In genomic region chr10:90872648-90873020, GRCh38 we compare ENCODE assay signal across 8 cellular contexts. TPM values are rescaled to one million over a fixed set of nuclear protein-coding genes. Genes with fewer than 3 reads are reported as not detected.
DNase-seq lines count a peak whose midpoint lies in the region; ATAC-seq and TF ChIP-seq lines count a peak whose summit lies in the region.
"Had no signal": no experiment of that assay in that cellular context is flagged by ENCODE, and none has a peak within 500 bp of the region (broad histone marks: within the 10 kb centered on the region; RNA-seq: fewer than 3 reads in every experiment).

No MANE protein-coding gene starts in this region.

- H3K79me1 ChIP-seq in H9 (ENCODE audit: insufficient read depth, low read depth, low read length, poor library complexity, severe bottlenecking) = peaks cover 3% of the 10 kb centered on the region

- H3K36me3 Mint-ChIP-seq in H9 (ENCODE audit: insufficient read depth in 1 of 3, low read depth in 3 of 3) = peaks cover 12 to 31% (median 28%) of the 10 kb centered on the region in 3 experiments
- peaks cover 14% of the 10 kb centered on the region for H3K36me3 Mint-ChIP-seq in T-helper 17 cell (ENCODE audit: low read depth)
- peaks cover 18% of the 10 kb centered on the region for H3K36me3 Mint-ChIP-seq in stimulated activated memory B cell treated with anti-CD40 and anti-IgM and Interleukin-4, amounts not matched to agents 10 μg/mL and 1 μg/mL and 100 μg/mL, for 72 hours

- WGBS in H9 (ENCODE audit: extremely low coverage, insufficient read length, low lambda C conversion rate) = no CpG with 5 or more reads among the region's 8 CpGs
- 23 to 27% methylated on average over 8 of the region's 8 CpGs for WGBS in gastroesophageal sphincter (ENCODE audit: low coverage in 1 of 2), 2 donors

- H3K4ac ChIP-seq in H9 (ENCODE audit: low read depth, low read length) = no peak overlapping the region

- H3K4me3 Mint-ChIP-seq in H9 (peak overlapping the region; percentile 91 to 97), T-helper 17 cell (peak overlapping the region; percentile 96)
- peak overlapping the region; percentile 97 for H3K4me3 Mint-ChIP-seq in stimulated activated memory B cell treated with anti-CD40 and anti-IgM and Interleukin-4, amounts not matched to agents 10 μg/mL and 1 μg/mL and 100 μg/mL, for 72 hours

- H3K79me2 ChIP-seq in H9 (ENCODE audit: insufficient read depth, low read length) = peaks cover 8% of the 10 kb centered on the region; the same call in 1 of the 2 replicates

- H2BK5ac ChIP-seq in H9 (ENCODE audit: insufficient read length, low read length) = no peak overlapping the region

- peak overlapping the region; percentile 67 for H3K56ac ChIP-seq in H9 (ENCODE audit: insufficient read length, low read depth, low read length)

- H3K9me3 ChIP-seq in H9 (ENCODE audit: control insufficient read depth, low read depth, low read length) (no peaks in the 10 kb centered on the region), T-helper 17 cell (ENCODE audit: control insufficient read depth, low read length, poor library complexity, severe bottlenecking) (no peaks in the 10 kb centered on the region), gastroesophageal sphincter (no peaks in the 10 kb centered on the region)

- H3T11ph ChIP-seq in H9 (ENCODE audit: low read length) = no peak overlapping the region

- H4K20me1 ChIP-seq in H9 (ENCODE audit: control insufficient read depth, insufficient read depth, insufficient read length) = no peaks in the 10 kb centered on the region

- H4K91ac ChIP-seq in H9 (ENCODE audit: insufficient read length, low read depth, low read length) = no peak overlapping the region

- H2AK5ac ChIP-seq in H9 (ENCODE audit: insufficient read length, low read length) = no peak overlapping the region

- H3K23me2 ChIP-seq in H9 (ENCODE audit: insufficient read length, low read depth, low read length, poor library complexity, severe bottlenecking) = peaks cover 7% of the 10 kb centered on the region

- H3K4me1 ChIP-seq in H9 (ENCODE audit: insufficient read depth, low read length) (peaks cover 2% of the 10 kb centered on the region; the same call in 1 of the 2 replicates), gastroesophageal sphincter (peaks cover 0 to 35% (median 6%) of the 10 kb centered on the region in 3 donors)

- TF ChIP-seq CTCF in H9 (conservative IDR thresholded peaks at IDR 0.05) (no peak), gastroesophageal sphincter (IDR thresholded peaks at IDR 0.05) (no peak)

- peak overlapping the region in 2 of 3 experiments; percentile 98; a peak in 3 of 7 replicates for H3K27ac Mint-ChIP-seq in H9
- H3K27ac Mint-ChIP-seq in T-helper 17 cell = peak overlapping the region; percentile 99
- H3K27ac Mint-ChIP-seq in stimulated activated memory B cell treated with anti-CD40 and anti-IgM and Interleukin-4, amounts not matched to agents 10 μg/mL and 1 μg/mL and 100 μg/mL, for 72 hours = peak overlapping the region; percentile 91

- H3K14ac ChIP-seq in H9 (ENCODE audit: insufficient read depth, low read length) = 0 out of 2 replicates have a peak overlapping the region, but pooled peaks have one; percentile 92

- H2BK12ac ChIP-seq in H9 (ENCODE audit: insufficient read length, low read depth, low read length) = no peak overlapping the region

- H4K5ac ChIP-seq in H9 (ENCODE audit: insufficient read length, low read depth, low read length) = no peak overlapping the region

- H3K27me3 Mint-ChIP-seq in H9 (ENCODE audit: low read depth) (peaks cover 12% of the 10 kb centered on the region), T-helper 17 cell (peaks cover 16% of the 10 kb centered on the region)
- H3K27me3 Mint-ChIP-seq in stimulated activated memory B cell treated with anti-CD40 and anti-IgM and Interleukin-4, amounts not matched to agents 10 μg/mL and 1 μg/mL and 100 μg/mL, for 72 hours = peaks cover 9% of the 10 kb centered on the region

- H3K27ac ChIP-seq in H9 (ENCODE audit: insufficient read length, low read depth, low read length) (no peak overlapping the region), gastroesophageal sphincter (no peak overlapping the region)

- TF ChIP-seq POLR2A in gastroesophageal sphincter (IDR thresholded peaks at IDR 0.05) = no peak

- no peak overlapping the region for H2AFZ ChIP-seq in H9 (ENCODE audit: low read length)

- H3K18ac ChIP-seq in H9 (ENCODE audit: insufficient read length, low read depth, low read length) = no peak overlapping the region

- H3K27me3 ChIP-seq in H9 (ENCODE audit: insufficient read depth, low read length) (no peaks in the 10 kb centered on the region), gastroesophageal sphincter (peaks cover 5% of the 10 kb centered on the region)

- peaks cover 0 to 27% of the 10 kb centered on the region in 2 donors for H3K36me3 ChIP-seq in gastroesophageal sphincter

- peaks cover 17 to 27% of the 10 kb centered on the region in 2 experiments for H3K4me1 Mint-ChIP-seq in H9
- H3K4me1 Mint-ChIP-seq in T-helper 17 cell = peaks cover 34% of the 10 kb centered on the region
- H3K4me1 Mint-ChIP-seq in stimulated activated memory B cell treated with anti-CD40 and anti-IgM and Interleukin-4, amounts not matched to agents 10 μg/mL and 1 μg/mL and 100 μg/mL, for 72 hours = peaks cover 25% of the 10 kb centered on the region

- H2BK120ac ChIP-seq in H9 (ENCODE audit: low read depth, low read length, poor library complexity, severe bottlenecking) = no peak overlapping the region

- H3K9ac ChIP-seq in H9 (ENCODE audit: extremely low read depth, insufficient read length, low read length) = peak overlapping the region; percentile 97

- no peak overlapping the region for H3K23ac ChIP-seq in H9 (ENCODE audit: insufficient read length, low read depth, low read length)

- H3K9me3 Mint-ChIP-seq in H9 = peaks cover 11% of the 10 kb centered on the region in 2 experiments
- peaks cover 4% of the 10 kb centered on the region for H3K9me3 Mint-ChIP-seq in stimulated activated memory B cell treated with anti-CD40 and anti-IgM and Interleukin-4, amounts not matched to agents 10 μg/mL and 1 μg/mL and 100 μg/mL, for 72 hours

- no peak overlapping the region for H2BK20ac ChIP-seq in H9 (ENCODE audit: low read depth, low read length, poor library complexity, severe bottlenecking)

- peak overlapping the region; percentile 74 for H4K8ac ChIP-seq in H9 (replicated peaks; ENCODE audit: insufficient read length, low read depth, low read length)

- ATAC-seq in T-helper 17 cell (no peak), gastroesophageal sphincter (no peak)
- ATAC-seq in stimulated activated memory B cell treated with anti-CD40 and anti-IgM and Interleukin-4, amounts not matched to agents 10 μg/mL and 1 μg/mL and 100 μg/mL, for 72 hours = no peak

- H3K4me3 ChIP-seq in gastroesophageal sphincter = peak overlapping the region; percentile 67 to 73

- H2BK15ac ChIP-seq in H9 (ENCODE audit: low read depth, low read length) = no peak overlapping the region

- DNase-seq in H9 (no peak), T-helper 17 cell (no peak), NCI-H524 (lab: John Stamatoyannopoulos, UW) (no peak), LoVo (ENCODE audit: low spot score) (no peak), NCI-H1694 (lab: John Stamatoyannopoulos, UW) (no peak)

- peak overlapping the region; percentile 99 for H3K4me2 ChIP-seq in H9 (ENCODE audit: insufficient read depth, insufficient read length, low read length)

- no peak for TF ChIP-seq EP300 in gastroesophageal sphincter (IDR thresholded peaks at IDR 0.05)

RNA-seq across cellular contexts. Expression of gene RPP30, which starts 0.9 kb away (rescaled TPM):
- total RNA-seq in H9 (2021) = 70.0 and 77.7 TPM in 2 replicates
- 10 to 100 TPM; 19.8 to 28.2 TPM for total RNA-seq in T-helper 17 cell
- 10 to 100 TPM; 25.0 to 44.2 (median 30.8) TPM for total RNA-seq in gastroesophageal sphincter

RNA-seq across cellular contexts. Expression of gene HTR7, which starts 14.8 kb away (rescaled TPM):
- 20.2 and 21.3 TPM in 2 replicates for total RNA-seq in H9 (2021)
- under 1 TPM in 1 of 2 donors, not detected in 1; 0.23 TPM for total RNA-seq in T-helper 17 cell
- 1 to 10 TPM in 1 of 4 donors, under 1 TPM in 3; 0.19 to 7.9 (median 0.41) TPM for total RNA-seq in gastroesophageal sphincter
- total RNA-seq: activated CD8-positive, alpha-beta memory T cell treated with anti-CD3 and anti-CD28 coated beads for 36 hours had no signal

RNA-seq across cellular contexts. Expression of gene ANKRD1, which starts 48.3 kb away (rescaled TPM):
- total RNA-seq in H9 (2021) = 0.11 and 0.13 TPM in 2 replicates
- total RNA-seq in T-helper 17 cell = not detected
- not detected for total RNA-seq in gastroesophageal sphincter
- total RNA-seq: activated CD8-positive, alpha-beta memory T cell treated with anti-CD3 and anti-CD28 coated beads for 36 hours had no signal
